In the genomic region with DNA sequence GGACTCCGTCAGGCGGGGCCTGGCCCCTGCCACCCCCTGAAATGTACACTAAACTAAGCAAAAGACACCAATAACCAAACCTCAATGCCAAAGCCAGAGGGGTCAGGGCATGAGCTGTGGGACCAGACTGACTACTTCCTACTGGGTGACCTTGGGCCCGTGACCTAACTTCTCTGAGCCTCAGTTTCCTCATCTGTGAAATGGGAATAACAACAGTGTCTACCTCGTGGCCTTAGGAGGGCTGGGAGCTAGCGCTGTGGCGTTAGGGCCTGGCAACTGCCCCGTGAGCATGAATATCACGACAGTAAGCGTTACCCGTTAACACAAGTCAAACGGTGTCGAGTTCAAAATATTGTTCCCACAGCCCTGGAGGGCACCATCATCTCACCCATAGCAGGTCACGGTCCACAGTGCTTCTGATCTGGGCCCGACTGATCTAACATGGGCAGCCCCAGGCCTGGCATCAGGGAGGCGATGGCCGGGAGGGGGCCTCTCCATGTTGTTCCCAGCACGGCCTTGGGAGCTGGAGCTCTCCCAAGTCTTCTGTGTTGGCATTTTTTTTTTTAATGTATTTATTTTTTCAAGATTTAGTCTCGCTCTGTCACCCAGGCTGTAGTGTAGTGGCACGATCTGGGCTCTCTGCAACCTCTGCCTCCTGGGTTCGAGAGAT, we compare ENCODE assay signal across 14 cellular contexts. TPM values are rescaled to one million over a fixed set of nuclear protein-coding genes. Genes with fewer than 3 reads are reported as not detected.
DNase-seq lines count a peak whose midpoint lies in the region; ATAC-seq, FAIRE-seq and TF ChIP-seq lines count a peak whose summit lies in the region.
"Had no signal": no experiment of that assay in that cellular context is flagged by ENCODE, and none has a peak within 500 bp of the region (broad histone marks: within the 10 kb centered on the region; RNA-seq: fewer than 3 reads in every experiment).

No MANE protein-coding gene starts in this region.

- H3K9me3 ChIP-seq in right atrium auricular region: no peaks in the 10 kb centered on the region
- no peaks in the 10 kb centered on the region for H3K9me3 ChIP-seq in GM12878 (replicated peaks; ENCODE audit: control insufficient read depth, insufficient read depth, low read length)
- peaks cover 0 to 2% of the 10 kb centered on the region in 2 donors for H3K9me3 ChIP-seq in neuronal stem cell (replicated peaks in 1 of 2; ENCODE audit: control insufficient read depth in 2 of 2, insufficient read depth in 1 of 2, low read depth in 1 of 2, low read length in 2 of 2)

- peaks cover 44% of the 10 kb centered on the region for H3K4me1 Mint-ChIP-seq in Calu3 (ENCODE audit: low read depth, unreplicated experiment)
- H3K4me1 Mint-ChIP-seq: CD4-positive, CD25-positive, alpha-beta regulatory T cell had no signal

- no peaks in the 10 kb centered on the region for H3K27me3 Mint-ChIP-seq in Calu3 (ENCODE audit: unreplicated experiment)
- H3K27me3 Mint-ChIP-seq: CD4-positive, CD25-positive, alpha-beta regulatory T cell; IgD-negative memory B cell had no signal

- H3K27ac ChIP-seq in right atrium auricular region (peak overlapping the region; percentile 80 to 94), GM12878 (ENCODE audit: control insufficient read depth, insufficient read depth) (no peak overlapping the region), neuronal stem cell (replicated peaks; ENCODE audit: low read length) (no peak overlapping the region)
- H3K27ac ChIP-seq: KMS-11 had no signal

- ATAC-seq in Right ventricle myocardium superior (ENCODE audit: poor library complexity) (no peak), GM12878 (no peak), HG03097 (IDR thresholded peaks at IDR 0.05; ENCODE audit: low FRiP score, unreplicated experiment) (no peak)

- no peak overlapping the region for H2BK15ac ChIP-seq in neuronal stem cell (ENCODE audit: low read length)

- intact Hi-C loops in Right ventricle myocardium superior (cut with DNase I): no loop called here
- intact Hi-C loops in Calu3 (cut with micrococcal nuclease; ENCODE audit: unreplicated experiment): no loop called here
- intact Hi-C loops in GM12878 (cut with micrococcal nuclease; ENCODE audit: unreplicated experiment): no loop called here

- no peak for TF ChIP-seq EP300 in GM12878 (IDR thresholded peaks at IDR 0.05; ENCODE audit: borderline replicate concordance in 1 of 2, control insufficient read depth in 1 of 2, low read depth in 2 of 2, low read length in 2 of 2)

- H3K4me3 Mint-ChIP-seq in Calu3 (ENCODE audit: low read depth, unreplicated experiment): no peak overlapping the region
- H3K4me3 Mint-ChIP-seq: CD4-positive, CD25-positive, alpha-beta regulatory T cell; IgD-negative memory B cell had no signal

- H3K4me2 ChIP-seq in GM12878 (ENCODE audit: control insufficient read depth, insufficient read depth): no peak overlapping the region
- no peak overlapping the region for H3K4me2 ChIP-seq in neuronal stem cell (ENCODE audit: insufficient read depth, low read length, poor library complexity, severe bottlenecking)
- H3K4me2 ChIP-seq: KMS-11 had no signal

- no peak for TF ChIP-seq CTCF in right atrium auricular region (IDR thresholded peaks at IDR 0.05)
- TF ChIP-seq CTCF in Calu3 (IDR thresholded peaks at IDR 0.05; ENCODE audit: unreplicated experiment): no peak
- TF ChIP-seq CTCF in GM12878 (IDR thresholded peaks at IDR 0.05 in 2 of 3, conservative IDR thresholded peaks at IDR 0.05 in 1 of 3; ENCODE audit: control insufficient read depth in 2 of 3, extremely low read depth in 1 of 3, insufficient read depth in 1 of 3, low read depth in 3 of 3, low read length in 3 of 3): no peak
- no peak for TF ChIP-seq CTCF in GM13976 (IDR thresholded peaks at IDR 0.05; ENCODE audit: borderline replicate concordance, control extremely low read depth, extremely low read depth, insufficient read depth, missing control alignments)

- BruUV-seq in Calu3 (replicated peaks; lab: Mats Ljungman, UMichigan) (TSS peak; percentile 35), GM12878 (replicated peaks; lab: Mats Ljungman, UMichigan) (TSS peak; percentile 54)

- H3K4ac ChIP-seq in neuronal stem cell (ENCODE audit: low read length): peak overlapping the region; percentile 14

- H3K79me2 ChIP-seq in GM12878 (ENCODE audit: control insufficient read depth, insufficient read depth, low read length): no peaks in the 10 kb centered on the region

- no peak overlapping the region for H4K91ac ChIP-seq in neuronal stem cell (ENCODE audit: low read depth, low read length, poor library complexity)

- in situ Hi-C loops in GM12878 (cut with MboI) (no loop called here), GM13976 (cut with MboI; ENCODE audit: low sequenced_read_pairs, unreplicated experiment) (no loop called here)

- no peak overlapping the region for H3K23ac ChIP-seq in neuronal stem cell (ENCODE audit: low read depth, low read length, poor library complexity)

- H3K18ac ChIP-seq in neuronal stem cell (ENCODE audit: low read length): peak overlapping the region; percentile 22

- no peak overlapping the region for H2AFZ ChIP-seq in GM12878 (ENCODE audit: control insufficient read depth, low read depth, low read length)
- H2AFZ ChIP-seq in neuronal stem cell (ENCODE audit: low read length): no peak overlapping the region

- H4K20me1 ChIP-seq in GM12878 (ENCODE audit: control insufficient read depth, insufficient read depth): no peaks in the 10 kb centered on the region

- H3K4me3 ChIP-seq in right atrium auricular region (no peak overlapping the region), GM12878 (no peak overlapping the region), neuronal stem cell (ENCODE audit: low read length in 2 of 2) (no peak overlapping the region)

- DNase-seq in right atrium auricular region (ENCODE audit: low spot score) (no peak), Right ventricle myocardium superior (no peak), Calu3 (no peak), GM12878 (ENCODE audit: low read depth, low spot score) (no peak), neuronal stem cell (ENCODE audit: low spot score) (no peak), GM13976 (ENCODE audit: low spot score) (no peak)
- DNase-seq: CD4-positive, CD25-positive, alpha-beta regulatory T cell; DMS 273 treated with DMSO at 0.1 percent for 48 hours had no signal

- H3K4me1 ChIP-seq in right atrium auricular region (peaks cover 0 to 64% of the 10 kb centered on the region in 2 donors), GM12878 (ENCODE audit: control insufficient read depth, insufficient read depth, low read length) (no peaks in the 10 kb centered on the region), neuronal stem cell (ENCODE audit: control insufficient read depth in 2 of 2, insufficient read depth in 1 of 2, low read depth in 1 of 2, low read length in 2 of 2) (peaks cover 18 to 25% of the 10 kb centered on the region in 2 donors)

- H3K27me3 ChIP-seq in right atrium auricular region (no peaks in the 10 kb centered on the region), GM12878 (replicated peaks in 1 of 2; ENCODE audit: control insufficient read depth in 2 of 2, insufficient read depth in 2 of 2, low read length in 1 of 2) (no peaks in the 10 kb centered on the region), neuronal stem cell (ENCODE audit: control insufficient read depth in 3 of 3, insufficient read depth in 3 of 3, low read depth in 1 of 3, low read length in 3 of 3) (no peaks in the 10 kb centered on the region)

- H2AK5ac ChIP-seq in neuronal stem cell (ENCODE audit: low read depth, low read length): peak overlapping the region; percentile 98

- 93% methylated on average over 20 of the region's 20 CpGs for WGBS in GM12878 (ENCODE audit: insufficient coverage, insufficient replicate concordance, low lambda C conversion rate, missing lambda C conversion rate)
- no CpG with 5 or more reads among the region's 20 CpGs for WGBS in neuronal stem cell (ENCODE audit: extremely low coverage in 2 of 2, insufficient read length in 2 of 2, insufficient replicate concordance in 1 of 2), 2 donors

- H3K36me3 Mint-ChIP-seq in Calu3 (ENCODE audit: insufficient read depth, unreplicated experiment): peaks cover 97% of the 10 kb centered on the region
- H3K36me3 Mint-ChIP-seq: CD4-positive, CD25-positive, alpha-beta regulatory T cell; IgD-negative memory B cell had no signal

- H3K9ac ChIP-seq in GM12878 (ENCODE audit: control insufficient read depth, insufficient read depth, low read length) (no peak overlapping the region), neuronal stem cell (ENCODE audit: low read depth, low read length, poor library complexity) (no peak overlapping the region)
- H3K9ac ChIP-seq: KMS-11 had no signal

- H4K8ac ChIP-seq in neuronal stem cell (ENCODE audit: low read depth, low read length): peak overlapping the region; percentile 6

- FAIRE-seq in GM12878 (lab: Jason Lieb, UNC): no peak
- FAIRE-seq: GM12891, H54 had no signal

- H3K36me3 ChIP-seq in right atrium auricular region (no peaks in the 10 kb centered on the region), GM12878 (ENCODE audit: control insufficient read depth in 2 of 2, insufficient read depth in 2 of 2, low read length in 1 of 2) (peaks cover 0 to 5% of the 10 kb centered on the region in 2 experiments; a peak in 2 of 4 replicates), neuronal stem cell (replicated peaks in 1 of 2; ENCODE audit: control insufficient read depth in 2 of 2, insufficient read depth in 2 of 2, low read length in 2 of 2) (peaks cover 0 to 2% of the 10 kb centered on the region in 2 donors)

- H2BK120ac ChIP-seq in neuronal stem cell (ENCODE audit: low read depth, low read length): no peak overlapping the region

- no peaks in the 10 kb centered on the region for H3K79me1 ChIP-seq in neuronal stem cell (ENCODE audit: low read depth, low read length)

- TF ChIP-seq POLR2A in GM12878 (IDR thresholded peaks at IDR 0.05; ENCODE audit: low read depth, low read length): no peak

- H2BK5ac ChIP-seq in neuronal stem cell (ENCODE audit: low read length): no peak overlapping the region

- POLR2A ChIA-PET in GM12878 (lab: Charles Lee): interaction anchor here (0.5 kb wide), 1 partner anchor 283 kb away, joined by 3 read pairs; no protein-coding TSS in a partner anchor

- no peaks in the 10 kb centered on the region for H3K9me3 Mint-ChIP-seq in Calu3 (ENCODE audit: low read depth, unreplicated experiment)
- H3K9me3 Mint-ChIP-seq: CD4-positive, CD25-positive, alpha-beta regulatory T cell; IgD-negative memory B cell had no signal

- CTCF ChIA-PET in Calu3 (lab: Charles Lee): no interaction called here
- CTCF ChIA-PET in GM12878 (lab: Yijun Ruan, JAX): interaction anchor here (0.6 kb wide), 1 partner anchor 227 kb away, joined by 3 read pairs; no protein-coding TSS in a partner anchor

- H3K27ac Mint-ChIP-seq in Calu3 (ENCODE audit: unreplicated experiment): peak overlapping the region; percentile 42
- H3K27ac Mint-ChIP-seq: CD4-positive, CD25-positive, alpha-beta regulatory T cell; IgD-negative memory B cell had no signal

- no peak for TF ChIP-seq RAD21 in GM12878 (IDR thresholded peaks at IDR 0.05; ENCODE audit: insufficient read depth, low read depth, low read length)

- RAD21 ChIA-PET in GM12878 (lab: Charles Lee; ENCODE audit: unreplicated experiment): no interaction called here

- H2BK12ac ChIP-seq in neuronal stem cell (ENCODE audit: low read length): no peak overlapping the region

- SMC1A ChIA-PET in GM12878 (lab: Charles Lee; ENCODE audit: uncharacterized antibody, unreplicated experiment): interaction anchor here (1.2 kb wide), 1 partner anchor 10 kb away, joined by 4 read pairs; no protein-coding TSS in a partner anchor

- H3K14ac ChIP-seq in neuronal stem cell (ENCODE audit: low read length): no peak overlapping the region

RNA-seq across cellular contexts. Expression of gene TESC, which starts 52.2 kb away (rescaled TPM):
- total RNA-seq in right atrium auricular region: 10 to 100 TPM; 31.2 to 36.2 TPM
- total RNA-seq in Right ventricle myocardium superior: 93.6 TPM
- 647 and 669 TPM in 2 replicates for total RNA-seq in Calu3 (2022)
- 9.6 and 12.7 TPM in 2 replicates for total RNA-seq in GM12878 (2013; cell fraction: nucleolus; rRNA removed)
- 14.9 and 18.7 TPM in 2 replicates for total RNA-seq in GM12878 (2014; rRNA removed)
- 6.2 and 7.6 TPM in 2 replicates for total RNA-seq in GM12878 (2014; rRNA removed; fragmentation: Illumina TruSeq; extraction: Trizol)
- total RNA-seq in GM12878 (2021): 14.1 and 16.5 TPM in 2 replicates
- 5.5 TPM for polyA plus RNA-seq in GM12878 (2011; ENCODE audit: low read depth)
- polyA plus RNA-seq in GM12878 (2011; rRNA removed): 27.2 and 52.1 TPM in 2 replicates
- 60.9 and 85.9 TPM in 2 replicates for polyA plus RNA-seq in GM12878 (2011; cell fraction: cytosol; rRNA removed)
- polyA plus RNA-seq in GM12878 (2011; cell fraction: nucleus; rRNA removed): 39.2 and 42.9 TPM in 2 replicates
- polyA plus RNA-seq in GM12878 (2012): 18.3 and 28.3 TPM in 2 replicates
- polyA plus RNA-seq in GM12878 (2014; fragmentation: Illumina TruSeq; extraction: Trizol): 3.0 and 8.1 TPM in 2 replicates
- polyA plus RNA-seq in GM12878 (2014; fragmentation: Nextera tagmentation; extraction: Ambion mirVana): 1 to 10 TPM in 1 of 2 experiments, under 1 TPM in 1; 0.47 to 4.1 TPM
- polyA plus RNA-seq in GM12878 (2014; rRNA removed): 15.8 and 22.8 TPM in 2 replicates
- 10 to 100 TPM; 16.6 to 17.8 TPM for polyA plus RNA-seq in GM12878 (2016; fragmentation: Nextera tagmentation; extraction: Ambion mirVana)
- 17.5 and 26.5 TPM in 2 replicates for polyA minus RNA-seq in GM12878 (2011; rRNA and poly(A)+ RNA removed)
- polyA minus RNA-seq in GM12878 (2011; cell fraction: cytosol; rRNA and poly(A)+ RNA removed): 8.8 and 10.3 TPM in 2 replicates
- polyA minus RNA-seq in GM12878 (2011; cell fraction: nucleus; rRNA and poly(A)+ RNA removed): 13.5 and 19.1 TPM in 2 replicates
- polyA plus RNA-seq in neuronal stem cell (2013, experiment 1 of 2): 13.2 TPM
- 12.4 TPM for polyA plus RNA-seq in neuronal stem cell (2013, experiment 2 of 2)
- total RNA-seq: A673 had no signal

Comparison
In these comparisons a context has a peak if more than half of its experiments do, and no peak if none do; other contexts are left out.
1. H3K27ac ChIP-seq: peak in right atrium auricular region (2 of 2); none in GM12878 (single experiment) and neuronal stem cell (single experiment).